ENCODE assay signal across 19 cellular contexts in genomic region chr1:22168412-22168973, GRCh38.
"Had no signal": no experiment of that assay in that cellular context is flagged by ENCODE, and none has a peak within 500 bp of the region (broad histone marks: within the 10 kb centered on the region; RNA-seq: fewer than 3 reads in every experiment).

No MANE protein-coding gene starts in this region.

- H3K27me3 ChIP-seq: dorsolateral prefrontal cortex, hepatocyte, pancreas had no signal

- H3K4me1 ChIP-seq: pancreas had no signal

- FAIRE-seq: kidney, pancreas had no signal

- H3K27ac ChIP-seq: dorsolateral prefrontal cortex, hepatocyte, pancreas had no signal

- H3K9me3 ChIP-seq: pancreas had no signal

- H2AFZ ChIP-seq: hepatocyte had no signal

- H3K4me3 ChIP-seq: dorsolateral prefrontal cortex, hepatocyte, lung, pancreas, smooth muscle cell had no signal

- H3K79me2 ChIP-seq: hepatocyte had no signal

- H3K36me3 ChIP-seq: pancreas had no signal

- ATAC-seq: left cardiac atrium, left ventricle myocardium superior, pancreas, right cardiac atrium had no signal

- DNase-seq: dorsolateral prefrontal cortex; effector CD8-positive, alpha-beta T cell; foreskin melanocyte; head of caudate nucleus; kidney; left cardiac atrium; left ventricle myocardium superior; mesenchymal stem cell; midbrain; naive B cell; occipital lobe; right cardiac atrium; stimulated activated CD4-positive, alpha-beta T cell treated with anti-CD3 and anti-CD28 coated beads, Interleukin-2, amount 100 ng/mL, for 48 hours; stimulated activated naive CD4-positive, alpha-beta T cell treated with Interleukin-2 at 50 U/mL for 16 hours; trophoblast cell had no signal

- H3K4me2 ChIP-seq: hepatocyte, smooth muscle cell had no signal
